In the genomic region with DNA sequence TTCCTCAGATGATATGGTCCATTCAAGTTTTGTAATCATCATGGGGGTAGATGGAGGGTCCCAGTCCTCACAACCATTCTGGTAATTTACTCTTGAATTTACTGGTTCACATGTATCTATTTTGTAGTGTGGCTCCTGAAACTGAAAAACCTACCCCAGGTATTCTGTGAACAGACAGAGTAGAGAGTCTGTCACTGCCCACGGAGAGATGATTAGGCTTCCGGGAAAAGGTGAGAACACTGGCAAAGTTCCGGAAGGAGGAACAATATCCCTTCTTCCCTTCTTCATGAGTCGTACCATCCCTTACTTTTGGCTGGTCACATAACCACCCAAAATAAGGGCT, we compare ENCODE assay signal across 9 cellular contexts.
DNase-seq lines count a peak whose midpoint lies in the region; ATAC-seq, FAIRE-seq and TF ChIP-seq lines count a peak whose summit lies in the region.
"Had no signal": no experiment of that assay in that cellular context is flagged by ENCODE, and none has a peak within 500 bp of the region (broad histone marks: within the 10 kb centered on the region; RNA-seq: fewer than 3 reads in every experiment).

No MANE protein-coding gene starts in this region.

- POLR2A ChIA-PET in GM12878 (lab: Charles Lee), result interaction anchor here (0.7 to 1.2 kb wide), 4 partner anchors 9 to 218 kb away, joined by 3 to 11 read pairs (median 4); no protein-coding TSS in a partner anchor

- TF ChIP-seq EP300 in GM12878 (IDR thresholded peaks at IDR 0.05; ENCODE audit: borderline replicate concordance in 1 of 2, control insufficient read depth in 1 of 2, low read depth in 2 of 2, low read length in 2 of 2) (no peak), ovary (IDR thresholded peaks at IDR 0.05) (no peak)

- H3K9ac ChIP-seq in GM12878 (ENCODE audit: control insufficient read depth, insufficient read depth, low read length), result peak overlapping the region; percentile 70

- H3K9me3 ChIP-seq in GM12878 (replicated peaks; ENCODE audit: control insufficient read depth, insufficient read depth, low read length) (peaks cover 1% of the 10 kb centered on the region; the same call in 2 of the 3 replicates), ovary (no peaks in the 10 kb centered on the region)

- no peaks in the 10 kb centered on the region for H4K20me1 ChIP-seq in GM12878 (ENCODE audit: control insufficient read depth, insufficient read depth)

- peaks cover 20% of the 10 kb centered on the region for H3K79me2 ChIP-seq in GM12878 (ENCODE audit: control insufficient read depth, insufficient read depth, low read length)

- 13% methylated on average over 4 of the region's 4 CpGs for WGBS in GM12878 (ENCODE audit: insufficient coverage, insufficient replicate concordance, low lambda C conversion rate, missing lambda C conversion rate)
- WGBS in ovary, 3 donors, result 93 to 99% (median 97%) methylated on average over 4 of the region's 4 CpGs

- RAD21 ChIA-PET in GM12878 (lab: Charles Lee; ENCODE audit: unreplicated experiment), result interaction anchor here (1.4 to 2.5 kb wide), 7 partner anchors 9 to 145 kb away, joined by 3 to 20 read pairs (median 7); a partner anchor contains a TSS

- peak overlapping the region; percentile 86 for H3K4me2 ChIP-seq in GM12878 (ENCODE audit: control insufficient read depth, insufficient read depth)

- H3K36me3 ChIP-seq in GM12878 (ENCODE audit: control insufficient read depth in 2 of 2, insufficient read depth in 2 of 2, low read length in 1 of 2) (no peaks in the 10 kb centered on the region), ovary (no peaks in the 10 kb centered on the region)

- intact Hi-C loops in GM12878 (cut with micrococcal nuclease; ENCODE audit: unreplicated experiment), result no loop called here
- intact Hi-C loops in ovary (cut with DNase I), result no loop called here

- DNase-seq in GM12878 (ENCODE audit: low read depth, low spot score) (no peak), Kasumi-1 (lab: John Stamatoyannopoulos, UW) (no peak), amniotic stem cell (lab: John Stamatoyannopoulos, UW) (no peak), ovary (no peak)
- DNase-seq in stimulated activated CD4-positive, alpha-beta T cell treated with anti-CD3 and anti-CD28 coated beads, Interleukin-4, amount 100 ng/mL, for 4 hours, result no peak
- DNase-seq: dermis blood vessel endothelial cell had no signal

- SMC1A ChIA-PET in GM12878 (lab: Charles Lee; ENCODE audit: uncharacterized antibody, unreplicated experiment), result interaction anchor here (0.6 to 3.2 kb wide), 14 partner anchors 9 to 194 kb away, joined by 3 to 26 read pairs (median 6); a partner anchor contains a TSS

- TF ChIP-seq POLR2A in GM12878 (IDR thresholded peaks at IDR 0.05; ENCODE audit: low read depth, low read length) (no peak), ovary (IDR thresholded peaks at IDR 0.05) (no peak)

- H3K27me3 ChIP-seq in GM12878 (replicated peaks in 1 of 2; ENCODE audit: control insufficient read depth in 2 of 2, insufficient read depth in 2 of 2, low read length in 1 of 2) (no peaks in the 10 kb centered on the region), ovary (no peaks in the 10 kb centered on the region)

- CTCF ChIA-PET in GM12878 (lab: Yijun Ruan, JAX), result interaction anchor here (0.8 to 2.8 kb wide), 4 partner anchors 10 to 195 kb away, joined by 3 to 12 read pairs (median 7); no protein-coding TSS in a partner anchor

- H3K4me3 ChIP-seq in GM12878, result 0 out of 2 replicates have a peak overlapping the region, but pooled peaks have one; percentile 3
- H3K4me3 ChIP-seq in ovary, result no peak overlapping the region

- FAIRE-seq in GM12878 (lab: Jason Lieb, UNC), result peak; percentile 23

- peak overlapping the region; percentile 98 for H3K27ac ChIP-seq in GM12878 (ENCODE audit: control insufficient read depth, insufficient read depth)
- no peak overlapping the region for H3K27ac ChIP-seq in ovary

- peak; percentile 39 for ATAC-seq in GM18498 (IDR thresholded peaks at IDR 0.05; ENCODE audit: unreplicated experiment)
- ATAC-seq in GM19463 (IDR thresholded peaks at IDR 0.05; ENCODE audit: unreplicated experiment), result peak; percentile 18
- peak; percentile 26 for ATAC-seq in HG03135 (IDR thresholded peaks at IDR 0.05; ENCODE audit: unreplicated experiment)
- ATAC-seq in GM12878, result peak; percentile 71

- TF ChIP-seq CTCF in GM12878 (IDR thresholded peaks at IDR 0.05 in 2 of 3, conservative IDR thresholded peaks at IDR 0.05 in 1 of 3; ENCODE audit: control insufficient read depth in 2 of 3, extremely low read depth in 1 of 3, insufficient read depth in 1 of 3, low read depth in 3 of 3, low read length in 3 of 3) (no peak), ovary (IDR thresholded peaks at IDR 0.05) (no peak)

- H2AFZ ChIP-seq in GM12878 (ENCODE audit: control insufficient read depth, low read depth, low read length), result peak overlapping the region; percentile 54

- no peak; the same call in 1 of the 2 replicates for TF ChIP-seq RAD21 in GM12878 (IDR thresholded peaks at IDR 0.05; ENCODE audit: insufficient read depth, low read depth, low read length)

- H3K4me1 ChIP-seq in GM12878 (ENCODE audit: control insufficient read depth, insufficient read depth, low read length) (peaks cover 38% of the 10 kb centered on the region), ovary (ENCODE audit: insufficient read depth) (peaks cover 7% of the 10 kb centered on the region)

- no TSS peak for BruUV-seq in GM12878 (replicated peaks; lab: Mats Ljungman, UMichigan)

- in situ Hi-C loops in GM12878 (cut with MboI), result no loop called here

TF ChIP-seq in GM12878, 131 proteins besides CTCF, POLR2A, EP300 and RAD21 (continues in another document):
- TF ChIP-seq SMC3 (IDR thresholded peaks at IDR 0.05; ENCODE audit: borderline replicate concordance, low read length), result no peak
- no peak for TF ChIP-seq NRF1 (conservative IDR thresholded peaks at IDR 0.05; ENCODE audit: low read depth, low read length)
- TF ChIP-seq, protein P1, sequence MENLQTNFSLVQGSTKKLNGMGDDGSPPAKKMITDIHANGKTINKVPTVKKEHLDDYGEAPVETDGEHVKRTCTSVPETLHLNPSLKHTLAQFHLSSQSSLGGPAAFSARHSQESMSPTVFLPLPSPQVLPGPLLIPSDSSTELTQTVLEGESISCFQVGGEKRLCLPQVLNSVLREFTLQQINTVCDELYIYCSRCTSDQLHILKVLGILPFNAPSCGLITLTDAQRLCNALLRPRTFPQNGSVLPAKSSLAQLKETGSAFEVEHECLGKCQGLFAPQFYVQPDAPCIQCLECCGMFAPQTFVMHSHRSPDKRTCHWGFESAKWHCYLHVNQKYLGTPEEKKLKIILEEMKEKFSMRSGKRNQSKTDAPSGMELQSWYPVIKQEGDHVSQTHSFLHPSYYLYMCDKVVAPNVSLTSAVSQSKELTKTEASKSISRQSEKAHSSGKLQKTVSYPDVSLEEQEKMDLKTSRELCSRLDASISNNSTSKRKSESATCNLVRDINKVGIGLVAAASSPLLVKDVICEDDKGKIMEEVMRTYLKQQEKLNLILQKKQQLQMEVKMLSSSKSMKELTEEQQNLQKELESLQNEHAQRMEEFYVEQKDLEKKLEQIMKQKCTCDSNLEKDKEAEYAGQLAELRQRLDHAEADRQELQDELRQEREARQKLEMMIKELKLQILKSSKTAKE (IDR thresholded peaks at IDR 0.05; ENCODE audit: low read depth, poor library complexity, severe bottlenecking), result peak; percentile 43
- TF ChIP-seq, protein P2, sequence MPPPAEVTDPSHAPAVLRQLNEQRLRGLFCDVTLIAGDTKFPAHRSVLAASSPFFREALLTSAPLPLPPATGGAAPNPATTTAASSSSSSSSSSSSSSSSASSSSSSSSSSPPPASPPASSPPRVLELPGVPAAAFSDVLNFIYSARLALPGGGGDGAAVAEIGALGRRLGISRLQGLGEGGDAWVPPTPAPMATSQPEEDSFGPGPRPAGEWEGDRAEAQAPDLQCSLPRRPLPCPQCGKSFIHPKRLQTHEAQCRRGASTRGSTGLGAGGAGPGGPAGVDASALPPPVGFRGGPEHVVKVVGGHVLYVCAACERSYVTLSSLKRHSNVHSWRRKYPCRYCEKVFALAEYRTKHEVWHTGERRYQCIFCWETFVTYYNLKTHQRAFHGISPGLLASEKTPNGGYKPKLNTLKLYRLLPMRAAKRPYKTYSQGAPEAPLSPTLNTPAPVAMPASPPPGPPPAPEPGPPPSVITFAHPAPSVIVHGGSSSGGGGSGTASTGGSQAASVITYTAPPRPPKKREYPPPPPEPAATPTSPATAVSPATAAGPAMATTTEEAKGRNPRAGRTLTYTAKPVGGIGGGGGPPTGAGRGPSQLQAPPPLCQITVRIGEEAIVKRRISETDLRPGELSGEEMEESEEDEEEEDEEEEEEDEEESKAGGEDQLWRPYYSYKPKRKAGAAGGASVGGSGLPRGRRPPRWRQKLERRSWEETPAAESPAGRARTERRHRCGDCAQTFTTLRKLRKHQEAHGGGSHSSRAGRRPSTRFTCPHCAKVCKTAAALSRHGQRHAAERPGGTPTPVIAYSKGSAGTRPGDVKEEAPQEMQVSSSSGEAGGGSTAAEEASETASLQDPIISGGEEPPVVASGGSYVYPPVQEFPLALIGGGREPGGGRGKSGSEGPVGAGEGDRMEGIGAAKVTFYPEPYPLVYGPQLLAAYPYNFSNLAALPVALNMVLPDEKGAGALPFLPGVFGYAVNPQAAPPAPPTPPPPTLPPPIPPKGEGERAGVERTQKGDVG (CRISPR knock-in tag; IDR thresholded peaks at IDR 0.05), result no peak
- TF ChIP-seq MYB (IDR thresholded peaks at IDR 0.05; ENCODE audit: borderline replicate concordance, low read depth, low read length), result no peak

Comparison
In these comparisons a context has a peak if more than half of its experiments do, and no peak if none do; other contexts are left out.
1. ATAC-seq: peak in every context shown above with its lines; median percentile 71 in GM12878; 39 in GM18498; 26 in HG03135; 18 in GM19463.